ENCODE assay signal across 15 cellular contexts in genomic region chr5:119036101-119036762, GRCh38. TPM values are rescaled to one million over a fixed set of nuclear protein-coding genes. Genes with fewer than 3 reads are reported as not detected.
DNase-seq lines count a peak whose midpoint lies in the region; ATAC-seq and TF ChIP-seq lines count a peak whose summit lies in the region.
"Had no signal": no experiment of that assay in that cellular context is flagged by ENCODE, and none has a peak within 500 bp of the region (broad histone marks: within the 10 kb centered on the region; RNA-seq: fewer than 3 reads in every experiment).

No MANE protein-coding gene starts in this region.

- H3K4me1 ChIP-seq in breast epithelium (no peaks in the 10 kb centered on the region), SK-N-SH (ENCODE audit: control insufficient read depth in 1 of 2, insufficient read depth in 2 of 2, low read depth in 1 of 2, low read length in 1 of 2) (peaks cover 0 to 8% of the 10 kb centered on the region in 2 experiments; a peak in 1 of 4 replicates)

- H3K27ac ChIP-seq in breast epithelium: no peak overlapping the region
- H3K27ac ChIP-seq in SK-N-SH (ENCODE audit: low read depth in 2 of 2, low read length in 1 of 2): peak overlapping the region in 1 of 2 experiments; percentile 75; a peak in 2 of 4 replicates

- H3K4me1 Mint-ChIP-seq in MCF 10A (ENCODE audit: insufficient read depth, unreplicated experiment): peaks cover 12% of the 10 kb centered on the region
- peaks cover 4% of the 10 kb centered on the region for H3K4me1 Mint-ChIP-seq in osteocyte (ENCODE audit: unreplicated experiment)
- peaks cover 7% of the 10 kb centered on the region for H3K4me1 Mint-ChIP-seq in T-helper 17 cell
- H3K4me1 Mint-ChIP-seq: neural crest cell had no signal

- ATAC-seq in T-helper 17 cell: no peak

- POLR2A ChIA-PET in MCF 10A (lab: Yijun Ruan, JAX) (interaction anchor here (0.6 to 1.7 kb wide), 2 partner anchors 35 to 105 kb away, joined by 3 to 13 read pairs; partner anchors contain the start of gene DMXL1), SK-N-SH (lab: Yijun Ruan, JAX) (no interaction called here)

- no peak for TF ChIP-seq RAD21 in SK-N-SH (IDR thresholded peaks at IDR 0.05; ENCODE audit: low read length)

- H3K4me2 ChIP-seq in SK-N-SH: peak overlapping the region; percentile 25; the same call in 1 of the 2 replicates

- TF ChIP-seq EP300 in SK-N-SH (IDR thresholded peaks at IDR 0.05; ENCODE audit: borderline replicate concordance in 1 of 2, low read depth in 1 of 2, low read length in 1 of 2): peak in 1 of 2 experiments; percentile 45; a peak in 1 of 4 replicates

- CTCF ChIA-PET in MCF 10A (lab: Yijun Ruan, JAX) (interaction anchor here (0.6 to 2.0 kb wide), 3 partner anchors 16 to 376 kb away, joined by 4 to 5 read pairs (median 4); no protein-coding TSS in a partner anchor), SK-N-SH (lab: Yijun Ruan, JAX) (interaction anchor here (0.8 kb wide), 1 partner anchor 48 kb away, joined by 3 read pairs; no protein-coding TSS in a partner anchor)

- intact Hi-C loops in MCF 10A (cut with micrococcal nuclease): no loop called here
- intact Hi-C loops in breast epithelium (cut with DNase I; ENCODE audit: low total_unique reads): no loop called here

- TF ChIP-seq POLR2A in breast epithelium (IDR thresholded peaks at IDR 0.05): no peak

- no peaks in the 10 kb centered on the region for H3K9me2 ChIP-seq in SK-N-SH

- BruUV-seq in MCF 10A (replicated peaks; lab: Mats Ljungman, UMichigan): no TSS peak

- H3K4me3 ChIP-seq in breast epithelium: no peak overlapping the region
- no peak overlapping the region for H3K4me3 ChIP-seq in SK-N-SH (ENCODE audit: low read depth in 2 of 2, low read length in 1 of 2)
- H3K4me3 ChIP-seq in fibroblast of villous mesenchyme (ENCODE audit: low read depth, low read length): no peak overlapping the region

- H3F3A ChIP-seq in SK-N-SH (replicated peaks; ENCODE audit: insufficient read depth): peaks cover 15% of the 10 kb centered on the region

- H3K27me3 Mint-ChIP-seq in MCF 10A (ENCODE audit: insufficient read depth, unreplicated experiment) (no peaks in the 10 kb centered on the region), osteocyte (ENCODE audit: unreplicated experiment) (no peaks in the 10 kb centered on the region), T-helper 17 cell (no peaks in the 10 kb centered on the region)

- no peaks in the 10 kb centered on the region for H4K20me1 ChIP-seq in SK-N-SH (ENCODE audit: insufficient read depth)

- H3K36me3 Mint-ChIP-seq in MCF 10A (ENCODE audit: insufficient read depth, unreplicated experiment) (no peaks in the 10 kb centered on the region), osteocyte (ENCODE audit: unreplicated experiment) (no peaks in the 10 kb centered on the region), T-helper 17 cell (ENCODE audit: low read depth) (no peaks in the 10 kb centered on the region)
- H3K36me3 Mint-ChIP-seq: immature natural killer cell had no signal

- TF ChIP-seq CTCF in MCF 10A (IDR thresholded peaks at IDR 0.05; ENCODE audit: unreplicated experiment): no peak
- no peak for TF ChIP-seq CTCF in breast epithelium (IDR thresholded peaks at IDR 0.05)
- no peak for TF ChIP-seq CTCF in SK-N-SH (IDR thresholded peaks at IDR 0.05)
- TF ChIP-seq CTCF in fibroblast of villous mesenchyme (IDR thresholded peaks at IDR 0.05; ENCODE audit: insufficient read depth, low read depth, low read length): no peak
- no peak for TF ChIP-seq CTCF in osteocyte (IDR thresholded peaks at IDR 0.05)

- H3K79me2 ChIP-seq in SK-N-SH (ENCODE audit: insufficient read depth): no peaks in the 10 kb centered on the region

- peaks cover 6% of the 10 kb centered on the region for H3K9me3 Mint-ChIP-seq in MCF 10A (ENCODE audit: unreplicated experiment)
- H3K9me3 Mint-ChIP-seq in osteocyte (ENCODE audit: unreplicated experiment): no peaks in the 10 kb centered on the region
- H3K9me3 Mint-ChIP-seq: CD4-positive, alpha-beta memory T cell; immature natural killer cell; neural crest cell had no signal

- no peaks in the 10 kb centered on the region for H3K36me3 ChIP-seq in breast epithelium
- no peaks in the 10 kb centered on the region for H3K36me3 ChIP-seq in SK-N-SH (replicated peaks in 1 of 2; ENCODE audit: control insufficient read depth in 1 of 2, insufficient read depth in 2 of 2, low read length in 1 of 2)

- H3K27me3 ChIP-seq in breast epithelium (no peaks in the 10 kb centered on the region), SK-N-SH (ENCODE audit: insufficient read depth) (no peaks in the 10 kb centered on the region)

- WGBS in SK-N-SH (ENCODE audit: low lambda C conversion rate): 70% methylated on average over 8 of the region's 8 CpGs

- H3K9me3 ChIP-seq in breast epithelium (no peaks in the 10 kb centered on the region), SK-N-SH (no peaks in the 10 kb centered on the region), T-helper 17 cell (ENCODE audit: control insufficient read depth, low read length, poor library complexity, severe bottlenecking) (no peaks in the 10 kb centered on the region)

- no peak overlapping the region for H3K9ac ChIP-seq in SK-N-SH

- no peak overlapping the region for H3K27ac Mint-ChIP-seq in MCF 10A (ENCODE audit: low read depth, unreplicated experiment)
- H3K27ac Mint-ChIP-seq in osteocyte (ENCODE audit: unreplicated experiment): no peak overlapping the region
- no peak overlapping the region for H3K27ac Mint-ChIP-seq in T-helper 17 cell
- H3K27ac Mint-ChIP-seq: CD4-positive, alpha-beta memory T cell; immature natural killer cell had no signal

- no peak overlapping the region; the same call in 1 of the 2 replicates for H2AFZ ChIP-seq in SK-N-SH (ENCODE audit: low read depth)

- DNase-seq in MCF 10A (ENCODE audit: unreplicated experiment) (peak; percentile 83), breast epithelium (ENCODE audit: low spot score in 2 of 2) (no peak), SK-N-SH (no peak), fibroblast of villous mesenchyme (ENCODE audit: low read depth) (peak; percentile 44), cerebellar nuclear complex (lab: John Stamatoyannopoulos, UW) (no peak), NCI-H1694 (lab: John Stamatoyannopoulos, UW) (no peak), osteocyte (ENCODE audit: extremely low spot score, unreplicated experiment) (no peak), T-helper 17 cell (no peak)
- DNase-seq: activated CD8-positive, alpha-beta memory T cell treated with anti-CD3 and anti-CD28 coated beads, Interleukin-2, amount 50 U/mL, for 4 hours; CD4-positive, alpha-beta memory T cell; effector CD4-positive, alpha-beta T cell; immature natural killer cell; NCI-H82; T-helper 2 cell had no signal

- H3K4me3 Mint-ChIP-seq in MCF 10A (ENCODE audit: unreplicated experiment): no peak overlapping the region
- no peak overlapping the region for H3K4me3 Mint-ChIP-seq in osteocyte (ENCODE audit: unreplicated experiment)
- H3K4me3 Mint-ChIP-seq in T-helper 17 cell: no peak overlapping the region
- H3K4me3 Mint-ChIP-seq: CD4-positive, alpha-beta memory T cell; immature natural killer cell; neural crest cell had no signal

TF ChIP-seq in SK-N-SH, 30 proteins besides CTCF, POLR2A, EP300 and RAD21 (continues in another document):
- TF ChIP-seq USF2 (IDR thresholded peaks at IDR 0.05; ENCODE audit: borderline replicate concordance, low read depth, low read length): no peak
- peak; percentile 28; the same call in 1 of the 2 replicates for TF ChIP-seq POLR2AphosphoS5 (IDR thresholded peaks at IDR 0.05; ENCODE audit: low read depth, low read length)
- no peak for TF ChIP-seq ELF1 (IDR thresholded peaks at IDR 0.05)
- TF ChIP-seq, protein P1, sequence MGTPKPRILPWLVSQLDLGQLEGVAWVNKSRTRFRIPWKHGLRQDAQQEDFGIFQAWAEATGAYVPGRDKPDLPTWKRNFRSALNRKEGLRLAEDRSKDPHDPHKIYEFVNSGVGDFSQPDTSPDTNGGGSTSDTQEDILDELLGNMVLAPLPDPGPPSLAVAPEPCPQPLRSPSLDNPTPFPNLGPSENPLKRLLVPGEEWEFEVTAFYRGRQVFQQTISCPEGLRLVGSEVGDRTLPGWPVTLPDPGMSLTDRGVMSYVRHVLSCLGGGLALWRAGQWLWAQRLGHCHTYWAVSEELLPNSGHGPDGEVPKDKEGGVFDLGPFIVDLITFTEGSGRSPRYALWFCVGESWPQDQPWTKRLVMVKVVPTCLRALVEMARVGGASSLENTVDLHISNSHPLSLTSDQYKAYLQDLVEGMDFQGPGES (IDR thresholded peaks at IDR 0.05; ENCODE audit: low read depth, low read length): no peak
- peak; percentile 58 for TF ChIP-seq TCF12 (IDR thresholded peaks at IDR 0.05)

RNA-seq across cellular contexts. Expression of gene DMXL1, which starts 34.7 kb away (rescaled TPM):
- 38.1 and 45.1 TPM in 2 replicates for total RNA-seq in MCF 10A (2022)
- total RNA-seq in breast epithelium: 10 to 100 TPM; 53.1 to 91.2 (median 60.3) TPM
- 6.6 and 7.6 TPM in 2 replicates for polyA plus RNA-seq in SK-N-SH (2012; rRNA removed)
- 7.4 and 9.5 TPM in 2 replicates for polyA plus RNA-seq in SK-N-SH (2012; cell fraction: cytosol; rRNA removed)
- polyA plus RNA-seq in SK-N-SH (2012; cell fraction: nucleus; rRNA removed): 6.2 and 14.9 TPM in 2 replicates
- total RNA-seq in fibroblast of villous mesenchyme: 49.6 and 54.8 TPM in 2 replicates
- total RNA-seq in osteocyte: 37.3 and 38.2 TPM in 2 replicates
- 10 to 100 TPM; 28.9 to 38.3 TPM for total RNA-seq in T-helper 17 cell

RNA-seq across cellular contexts. Expression of gene DTWD2, which starts 47.9 kb away (rescaled TPM):
- total RNA-seq in MCF 10A (2022) (10.1 and 10.5 TPM in 2 replicates), breast epithelium (10 to 100 TPM in 2 of 3 donors, 1 to 10 TPM in 1; 6.4 to 23.1 (median 14.1) TPM), fibroblast of villous mesenchyme (10.6 and 10.8 TPM in 2 replicates), osteocyte (5.8 and 6.1 TPM in 2 replicates), T-helper 17 cell (1 to 10 TPM; 1.9 to 2.2 TPM)
- 2.4 and 2.5 TPM in 2 replicates for polyA plus RNA-seq in SK-N-SH (2012; rRNA removed)
- 2.6 and 2.7 TPM in 2 replicates for polyA plus RNA-seq in SK-N-SH (2012; cell fraction: cytosol; rRNA removed)
- 3.3 and 7.4 TPM in 2 replicates for polyA plus RNA-seq in SK-N-SH (2012; cell fraction: nucleus; rRNA removed)

Comparison
In these comparisons a context has a peak if more than half of its experiments do, and no peak if none do; other contexts are left out.
1. DNase-seq: peak in MCF 10A (single experiment) and fibroblast of villous mesenchyme (single experiment); none in breast epithelium (0 of 2), SK-N-SH (single experiment), cerebellar nuclear complex (0 of 2), NCI-H1694 (single experiment), osteocyte (single experiment) and T-helper 17 cell (0 of 3).